Comparison of ENCODE assay signal across 12 cellular contexts in genomic region chr9:134781895-134782294, GRCh38.
DNase-seq lines count a peak whose midpoint lies in the region; TF ChIP-seq lines count a peak whose summit lies in the region.
"Had no signal": no experiment of that assay in that cellular context is flagged by ENCODE, and none has a peak within 500 bp of the region (broad histone marks: within the 10 kb centered on the region; RNA-seq: fewer than 3 reads in every experiment).

No MANE protein-coding gene starts in this region.

- H3K9ac ChIP-seq in fibroblast of lung (ENCODE audit: insufficient read depth, low read length): no peak overlapping the region

- peaks cover 12% of the 10 kb centered on the region for H3K4me1 ChIP-seq in cardiac muscle cell (ENCODE audit: low read depth)
- peaks cover 0 to 34% of the 10 kb centered on the region in 2 donors for H3K4me1 ChIP-seq in right atrium auricular region
- no peaks in the 10 kb centered on the region for H3K4me1 ChIP-seq in fibroblast of lung (ENCODE audit: control insufficient read depth, extremely low read depth, insufficient read depth, low read length)

- H3K27me3 Mint-ChIP-seq in type B pancreatic cell: peaks cover 17% of the 10 kb centered on the region

- no peak overlapping the region for H2AFZ ChIP-seq in fibroblast of lung (ENCODE audit: low read length)

- H3K9me3 ChIP-seq in cardiac muscle cell (ENCODE audit: low read depth) (no peaks in the 10 kb centered on the region), right atrium auricular region (no peaks in the 10 kb centered on the region), fibroblast of lung (ENCODE audit: control insufficient read depth, insufficient read depth, low read depth, low read length) (no peaks in the 10 kb centered on the region)

- H3K4me3 Mint-ChIP-seq in type B pancreatic cell: no peak overlapping the region

- peaks cover 6% of the 10 kb centered on the region for H3K4me1 Mint-ChIP-seq in type B pancreatic cell (ENCODE audit: unreplicated experiment)

- no peaks in the 10 kb centered on the region for H3K36me3 Mint-ChIP-seq in type B pancreatic cell

- H3K79me2 ChIP-seq in fibroblast of lung (ENCODE audit: control insufficient read depth, insufficient read depth, low read length): no peaks in the 10 kb centered on the region

- H3K36me3 ChIP-seq in cardiac muscle cell (no peaks in the 10 kb centered on the region), right atrium auricular region (no peaks in the 10 kb centered on the region), fibroblast of lung (ENCODE audit: control insufficient read depth, insufficient read depth, low read length) (peaks cover 49% of the 10 kb centered on the region)

- no peaks in the 10 kb centered on the region for H3K9me3 Mint-ChIP-seq in type B pancreatic cell

- no peaks in the 10 kb centered on the region for H4K20me1 ChIP-seq in fibroblast of lung (ENCODE audit: control insufficient read depth, extremely low read depth, insufficient read depth, low read length)

- peak; percentile 27 for TF ChIP-seq CTCF in cardiac muscle cell (IDR thresholded peaks at IDR 0.05; ENCODE audit: low read depth, low read length)
- TF ChIP-seq CTCF in right atrium auricular region (IDR thresholded peaks at IDR 0.05): peak in 1 of 2 donors; percentile 36
- TF ChIP-seq CTCF in fibroblast of lung (conservative IDR thresholded peaks at IDR 0.05 in 1 of 2, IDR thresholded peaks at IDR 0.05 in 1 of 2; ENCODE audit: low read depth in 1 of 2, low read length in 2 of 2): peak; percentile 9 to 17
- TF ChIP-seq CTCF in type B pancreatic cell (conservative IDR thresholded peaks at IDR 0.05): peak; percentile 44

- peak in 1 of 2 donors; percentile 50 for DNase-seq in cardiac muscle cell (ENCODE audit: low read depth in 1 of 2, low spot score in 1 of 2)
- no peak for DNase-seq in right atrium auricular region (ENCODE audit: low spot score)
- peak; percentile 29 for DNase-seq in NAMALWA (ENCODE audit: low spot score)
- no peak for DNase-seq in fibroblast of lung (ENCODE audit: low read depth in 2 of 2)
- DNase-seq in type B pancreatic cell (ENCODE audit: extremely low spot score, unreplicated experiment): no peak
- no peak for DNase-seq in HuH-7.5 (ENCODE audit: low spot score)
- no peak for DNase-seq in stimulated activated CD4-positive, alpha-beta T cell treated with anti-CD3 and anti-CD28 coated beads, Interleukin-2, amount 100 ng/mL, for 48 hours
- DNase-seq in T-helper 2 cell: no peak
- DNase-seq: activated effector memory CD4-positive, alpha-beta T cell treated with Interleukin-2 at 50 U/mL for 16 hours; NCI-H1105; OCI-M1; stimulated activated CD4-positive, alpha-beta T cell treated with anti-CD3 and anti-CD28 coated beads, Interleukin-1b, Interleukin-23, amount 100 ng/mL, for 48 hours had no signal

- H3K27ac ChIP-seq in cardiac muscle cell (no peak overlapping the region), right atrium auricular region (no peak overlapping the region), fibroblast of lung (ENCODE audit: insufficient read depth, low read length) (no peak overlapping the region)

- H3K4me3 ChIP-seq in cardiac muscle cell (no peak overlapping the region), right atrium auricular region (no peak overlapping the region), fibroblast of lung (replicated peaks in 1 of 4; ENCODE audit: control extremely low read depth in 1 of 4, insufficient read depth in 1 of 4, low read depth in 3 of 4, low read length in 4 of 4) (no peak overlapping the region)

- H3K4me2 ChIP-seq in fibroblast of lung (ENCODE audit: extremely low read depth, insufficient read depth, low read length): no peak overlapping the region

- no peak overlapping the region for H3K27ac Mint-ChIP-seq in type B pancreatic cell

- H3K27me3 ChIP-seq in cardiac muscle cell (no peaks in the 10 kb centered on the region), right atrium auricular region (no peaks in the 10 kb centered on the region), fibroblast of lung (ENCODE audit: control insufficient read depth, insufficient read depth, low read length) (no peaks in the 10 kb centered on the region)
